Comparison of ENCODE assay signal across 20 cellular contexts in the genomic region with DNA sequence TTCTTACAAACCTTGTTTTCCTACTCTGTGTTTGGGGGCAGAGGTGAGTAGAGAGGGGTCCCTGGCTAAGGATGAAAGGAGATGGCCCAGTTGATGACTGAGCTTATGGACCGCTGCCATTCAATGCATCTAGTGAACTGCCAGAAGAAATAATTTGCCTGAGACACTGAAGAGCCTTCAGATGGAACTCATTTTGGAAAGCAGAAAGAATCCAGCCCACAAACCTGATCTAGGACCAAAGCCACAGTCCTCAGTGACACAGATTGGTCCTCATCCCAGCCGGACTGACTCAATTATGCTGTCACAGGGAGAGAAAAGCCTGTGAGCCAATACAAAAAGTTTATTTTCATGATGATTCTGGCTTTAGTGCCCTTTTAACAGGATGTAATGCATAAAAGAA.
DNase-seq lines count a peak whose midpoint lies in the region; TF ChIP-seq lines count a peak whose summit lies in the region.
"Had no signal": no experiment of that assay in that cellular context is flagged by ENCODE, and none has a peak within 500 bp of the region (broad histone marks: within the 10 kb centered on the region; RNA-seq: fewer than 3 reads in every experiment).

No MANE protein-coding gene starts in this region.

- no peak for TF ChIP-seq CTCF in Peyer's patch (IDR thresholded peaks at IDR 0.05)

- H3K4me3 ChIP-seq in skeletal muscle tissue (ENCODE audit: low read length in 3 of 3) (no peak overlapping the region), Peyer's patch (no peak overlapping the region)

- H3K9me3 ChIP-seq in skeletal muscle tissue (ENCODE audit: control insufficient read depth in 3 of 3, low read length in 3 of 3): no peaks in the 10 kb centered on the region
- H3K9me3 ChIP-seq in Peyer's patch: no peaks in the 10 kb centered on the region

- peaks cover 13 to 14% (median 13%) of the 10 kb centered on the region in 3 donors for H3K4me1 ChIP-seq in skeletal muscle tissue (ENCODE audit: control insufficient read depth in 3 of 3, insufficient read depth in 3 of 3, low read length in 3 of 3)
- peaks cover 0 to 14% (median 0%) of the 10 kb centered on the region in 4 donors for H3K4me1 ChIP-seq in Peyer's patch

- no peak for TF ChIP-seq POLR2A in Peyer's patch (IDR thresholded peaks at IDR 0.05)

- H3K36me3 ChIP-seq in skeletal muscle tissue (ENCODE audit: control insufficient read depth in 3 of 3, insufficient read depth in 3 of 3, low read length in 3 of 3) (no peaks in the 10 kb centered on the region), Peyer's patch (no peaks in the 10 kb centered on the region)

- peak overlapping the region; percentile 55 for H3K27ac ChIP-seq in skeletal muscle tissue (ENCODE audit: low read depth, low read length)
- H3K27ac ChIP-seq in Peyer's patch: no peak overlapping the region

- H3K27me3 ChIP-seq in skeletal muscle tissue (ENCODE audit: control insufficient read depth in 3 of 3, insufficient read depth in 3 of 3, low read length in 3 of 3) (no peaks in the 10 kb centered on the region), Peyer's patch (no peaks in the 10 kb centered on the region)

- H3K9ac ChIP-seq in skeletal muscle tissue (ENCODE audit: low read depth in 1 of 3, low read length in 3 of 3): no peak overlapping the region

- intact Hi-C loops in posterior cingulate gyrus (cut with DNase I): loop anchor here (5.0 kb wide), 1 partner anchor 51 kb away; no protein-coding TSS in a partner anchor

- peak; percentile 69 for DNase-seq in AG20443 (ENCODE audit: low spot score)
- DNase-seq in RPMI7951 (ENCODE audit: low read depth): peak; percentile 21
- peak; percentile 51 for DNase-seq in fibroblast of peridontal ligament (ENCODE audit: extremely low read depth)
- no peak for DNase-seq in hypothalamus (lab: John Stamatoyannopoulos, UW)
- no peak for DNase-seq in posterior cingulate gyrus
- DNase-seq in iPS-NIHi11 (ENCODE audit: low spot score): no peak
- DNase-seq in Peyer's patch: no peak
- DNase-seq: C1 segment of cervical spinal cord; CD4-positive, alpha-beta memory T cell; COR-L47; DMS53; KG1; NCI-H1048; NCI-H1417; NCI-H1694 treated with DMSO at 0.1 percent for 48 hours; NCI-H2081; NCI-H510A; NCI-H69; SHP77 treated with DMSO at 0.1 percent for 48 hours had no signal

Comparison
In these comparisons a context has a peak if more than half of its experiments do, and no peak if none do; other contexts are left out.
1. DNase-seq: peak in AG20443 (single experiment), RPMI7951 (single experiment) and fibroblast of peridontal ligament (single experiment); none in hypothalamus (0 of 51), posterior cingulate gyrus (0 of 10), iPS-NIHi11 (single experiment) and Peyer's patch (0 of 3).